8 cellular contexts compared by ENCODE assay signal in genomic region chr3:42501681-42502428, GRCh38. TPM values are rescaled to one million over a fixed set of nuclear protein-coding genes. Genes with fewer than 3 reads are reported as not detected.
DNase-seq lines count a peak whose midpoint lies in the region; ATAC-seq and TF ChIP-seq lines count a peak whose summit lies in the region.

No MANE protein-coding gene starts in this region.

- no peaks in the 10 kb centered on the region for H3K79me2 ChIP-seq in GM23338 (replicated peaks; ENCODE audit: insufficient read depth)

- H3K4me2 ChIP-seq in GM23338: peak overlapping the region; percentile 100

- peak overlapping the region; percentile 88 for H3K4me3 Mint-ChIP-seq in GM23338
- peak overlapping the region; percentile 91 to 98 (median 96) for H3K4me3 Mint-ChIP-seq in naive thymus-derived CD4-positive, alpha-beta T cell
- peak overlapping the region; percentile 85 to 93 for H3K4me3 Mint-ChIP-seq in stimulated activated naive CD8-positive, alpha-beta T cell treated with anti-CD3 and anti-CD28 coated beads, Interleukin-15, amount 100 ng/mL, for 72 hours

- H3F3A ChIP-seq in GM23338 (replicated peaks; ENCODE audit: low read depth): no peaks in the 10 kb centered on the region

- intact Hi-C loops in esophagus muscularis mucosa (cut with DNase I): loop anchor here (5.0 kb wide), 1 partner anchor 40 kb away; no protein-coding TSS in a partner anchor
- intact Hi-C loops in naive thymus-derived CD4-positive, alpha-beta T cell (cut with micrococcal nuclease): loop anchor here (1.0 to 10.0 kb wide), 17 partner anchors 17 to 540 kb away; partner anchors contain the start of genes NKTR (in 1 of the 2), SS18L2 (in 1 of the 2), ULK4 (in 1 of the 2) and ZBTB47 (in 1 of the 2)

- H3K36me3 ChIP-seq in GM23338 (ENCODE audit: insufficient read depth): no peaks in the 10 kb centered on the region
- no peaks in the 10 kb centered on the region for H3K36me3 ChIP-seq in esophagus muscularis mucosa
- H3K36me3 ChIP-seq in naive thymus-derived CD4-positive, alpha-beta T cell (ENCODE audit: control insufficient read depth in 2 of 3, insufficient read depth in 3 of 3, low read length in 3 of 3): no peaks in the 10 kb centered on the region

- DNase-seq in Daoy (ENCODE audit: low read depth) (peak; percentile 41), GM23338 (ENCODE audit: low spot score) (peak; percentile 57), NCI-H510A treated with DMSO at 0.1 percent for 48 hours (lab: John Stamatoyannopoulos, UW) (peak; percentile 61), activated T-cell treated with anti-CD3 and anti-CD28 coated beads for 48 hours (ENCODE audit: low read depth) (peak; percentile 61), esophagus muscularis mucosa (ENCODE audit: extremely low spot score) (no peak), NCI-H446 (lab: John Stamatoyannopoulos, UW) (no peak)
- peak; percentile 49 to 72 (median 63) for DNase-seq in naive thymus-derived CD4-positive, alpha-beta T cell
- peak; percentile 67 to 75 for DNase-seq in stimulated activated naive CD8-positive, alpha-beta T cell treated with anti-CD3 and anti-CD28 coated beads, Interleukin-15, amount 100 ng/mL, for 72 hours

- 4% methylated on average over 18 of the region's 46 CpGs for WGBS in esophagus muscularis mucosa

- H2AFZ ChIP-seq in GM23338: peak overlapping the region; percentile 100

- CTCF ChIA-PET in naive thymus-derived CD4-positive, alpha-beta T cell (lab: Charles Lee): interaction anchor here (0.7 to 3.4 kb wide), 29 partner anchors 8 to 516 kb away, joined by 3 to 136 read pairs (median 5); partner anchors contain the start of genes SEC22C and SS18L2

- peaks cover 3% of the 10 kb centered on the region; the same call in 1 of the 3 replicates for H3K9me3 Mint-ChIP-seq in GM23338
- H3K9me3 Mint-ChIP-seq in naive thymus-derived CD4-positive, alpha-beta T cell: no peaks in the 10 kb centered on the region
- no peaks in the 10 kb centered on the region for H3K9me3 Mint-ChIP-seq in stimulated activated naive CD8-positive, alpha-beta T cell treated with anti-CD3 and anti-CD28 coated beads, Interleukin-15, amount 100 ng/mL, for 72 hours

- no peak for TF ChIP-seq EP300 in esophagus muscularis mucosa (IDR thresholded peaks at IDR 0.05)

- no peak overlapping the region for H3K27ac Mint-ChIP-seq in GM23338
- H3K27ac Mint-ChIP-seq in naive thymus-derived CD4-positive, alpha-beta T cell: peak overlapping the region; percentile 70 to 96 (median 94)
- H3K27ac Mint-ChIP-seq in stimulated activated naive CD8-positive, alpha-beta T cell treated with anti-CD3 and anti-CD28 coated beads, Interleukin-15, amount 100 ng/mL, for 72 hours: peak overlapping the region in 1 of 2 donors; percentile 37

- no peak overlapping the region for H3K27ac ChIP-seq in GM23338 (ENCODE audit: low read depth)
- peak overlapping the region in 1 of 4 donors; percentile 19 for H3K27ac ChIP-seq in esophagus muscularis mucosa (replicated peaks in 1 of 4)
- H3K27ac ChIP-seq in naive thymus-derived CD4-positive, alpha-beta T cell (ENCODE audit: low read depth, low read length): peak overlapping the region; percentile 79

- H3K4me1 Mint-ChIP-seq in GM23338: peaks cover 35% of the 10 kb centered on the region
- peaks cover 27 to 56% (median 39%) of the 10 kb centered on the region in 7 donors for H3K4me1 Mint-ChIP-seq in naive thymus-derived CD4-positive, alpha-beta T cell
- H3K4me1 Mint-ChIP-seq in stimulated activated naive CD8-positive, alpha-beta T cell treated with anti-CD3 and anti-CD28 coated beads, Interleukin-15, amount 100 ng/mL, for 72 hours: peaks cover 56% of the 10 kb centered on the region

- no peaks in the 10 kb centered on the region; the same call in 1 of the 2 replicates for H4K20me1 ChIP-seq in GM23338 (replicated peaks; ENCODE audit: insufficient read depth)

- peak overlapping the region; percentile 96 for H3K4me3 ChIP-seq in GM23338
- H3K4me3 ChIP-seq in esophagus muscularis mucosa: peak overlapping the region; percentile 54 to 62 (median 58)
- H3K4me3 ChIP-seq in naive thymus-derived CD4-positive, alpha-beta T cell (ENCODE audit: low read length): peak overlapping the region; percentile 70

- H3K27me3 Mint-ChIP-seq in GM23338 (ENCODE audit: insufficient read depth, low read depth, poor library complexity): peaks cover 42% of the 10 kb centered on the region
- H3K27me3 Mint-ChIP-seq in naive thymus-derived CD4-positive, alpha-beta T cell: peaks cover 18 to 57% (median 26%) of the 10 kb centered on the region in 5 donors
- peaks cover 32% of the 10 kb centered on the region for H3K27me3 Mint-ChIP-seq in stimulated activated naive CD8-positive, alpha-beta T cell treated with anti-CD3 and anti-CD28 coated beads, Interleukin-15, amount 100 ng/mL, for 72 hours

- no peak for TF ChIP-seq POLR2A in esophagus muscularis mucosa (IDR thresholded peaks at IDR 0.05; ENCODE audit: low read depth)

- ATAC-seq in GM23338: peak; percentile 34
- peak; percentile 66 for ATAC-seq in naive thymus-derived CD4-positive, alpha-beta T cell
- ATAC-seq in stimulated activated naive CD8-positive, alpha-beta T cell treated with anti-CD3 and anti-CD28 coated beads, Interleukin-15, amount 100 ng/mL, for 72 hours: peak; percentile 68

- H3K4me1 ChIP-seq in GM23338 (ENCODE audit: insufficient read depth) (peaks cover 6% of the 10 kb centered on the region; the same call in 1 of the 2 replicates), esophagus muscularis mucosa (peaks cover 10 to 24% (median 22%) of the 10 kb centered on the region in 4 donors)
- H3K4me1 ChIP-seq in naive thymus-derived CD4-positive, alpha-beta T cell (ENCODE audit: control insufficient read depth in 2 of 2, insufficient read depth in 2 of 2, low read length in 2 of 2): peaks cover 0 to 31% of the 10 kb centered on the region in 2 donors

- POLR2A ChIA-PET in naive thymus-derived CD4-positive, alpha-beta T cell (lab: Charles Lee): interaction anchor here (0.6 to 5.1 kb wide), 23 partner anchors 10 to 314 kb away, joined by 3 to 82 read pairs (median 5); partner anchors contain the start of genes SEC22C and SS18L2

- H3K9me3 ChIP-seq in esophagus muscularis mucosa: no peaks in the 10 kb centered on the region
- no peaks in the 10 kb centered on the region for H3K9me3 ChIP-seq in naive thymus-derived CD4-positive, alpha-beta T cell (ENCODE audit: control insufficient read depth in 2 of 3, low read length in 3 of 3)

- peak; percentile 59 to 72 for TF ChIP-seq CTCF in GM23338 (conservative IDR thresholded peaks at IDR 0.05; ENCODE audit: low read depth in 2 of 2)
- peak; percentile 48 to 59 (median 51) for TF ChIP-seq CTCF in esophagus muscularis mucosa (IDR thresholded peaks at IDR 0.05)

- H3K27me3 ChIP-seq in GM23338 (ENCODE audit: insufficient read depth) (peaks cover 55% of the 10 kb centered on the region), esophagus muscularis mucosa (peaks cover 0 to 62% (median 19%) of the 10 kb centered on the region in 4 donors)
- peaks cover 0 to 5% of the 10 kb centered on the region in 2 donors for H3K27me3 ChIP-seq in naive thymus-derived CD4-positive, alpha-beta T cell (ENCODE audit: control insufficient read depth in 2 of 2, insufficient read depth in 2 of 2, low read length in 2 of 2)

- no peaks in the 10 kb centered on the region; the same call in 2 of the 3 replicates for H3K36me3 Mint-ChIP-seq in GM23338 (ENCODE audit: low read depth)
- H3K36me3 Mint-ChIP-seq in naive thymus-derived CD4-positive, alpha-beta T cell: no peaks in the 10 kb centered on the region

- no peaks in the 10 kb centered on the region for H3K9me2 ChIP-seq in GM23338 (ENCODE audit: insufficient read depth)

TF ChIP-seq in GM23338, 12 proteins besides CTCF, POLR2A, EP300 and RAD21 (continues in another document):
- TF ChIP-seq CREB1 (CRISPR knock-in tag; IDR thresholded peaks at IDR 0.05; ENCODE audit: low read depth) (no peak), EZH2 (IDR thresholded peaks at IDR 0.05; ENCODE audit: low read depth, unreplicated experiment) (peak; percentile 24), JUNB (IDR thresholded peaks at IDR 0.05; ENCODE audit: unreplicated experiment) (no peak), EZH2phosphoT487 (IDR thresholded peaks at IDR 0.05; ENCODE audit: unreplicated experiment) (no peak)

RNA-seq across cellular contexts. Expression of gene VIPR1, which starts 0.6 kb away (rescaled TPM):
- total RNA-seq in Daoy (2014; rRNA removed; shearing (Covaris generic)): 19.3 and 31.7 TPM in 2 replicates
- 13.9 and 19.3 TPM in 2 replicates for total RNA-seq in GM23338 (2014; rRNA removed; shearing (Covaris generic))
- polyA plus RNA-seq in GM23338 (2016; fragmentation: Nextera tagmentation; extraction: Ambion mirVana): 4.9 and 6.3 TPM in 2 replicates
- 1 to 10 TPM; 3.0 to 6.6 (median 4.6) TPM for total RNA-seq in esophagus muscularis mucosa
- total RNA-seq in naive thymus-derived CD4-positive, alpha-beta T cell: 100 to 1,000 TPM in 2 of 5 experiments, 10 to 100 TPM in 2, 1 to 10 TPM in 1; 8.0 to 133 (median 70.5) TPM
- 10 to 100 TPM; 30.5 to 44.8 TPM for polyA plus RNA-seq in naive thymus-derived CD4-positive, alpha-beta T cell

Comparison
In these comparisons a context has a peak if more than half of its experiments do, and no peak if none do; other contexts are left out.
1. DNase-seq: peak in Daoy (single experiment), GM23338 (single experiment), NCI-H510A treated with DMSO at 0.1 percent for 48 hours (single experiment), activated T-cell treated with anti-CD3 and anti-CD28 coated beads for 48 hours (single experiment), naive thymus-derived CD4-positive, alpha-beta T cell (9 of 9) and stimulated activated naive CD8-positive, alpha-beta T cell treated with anti-CD3 and anti-CD28 coated beads, Interleukin-15, amount 100 ng/mL, for 72 hours (2 of 2); none in esophagus muscularis mucosa (single experiment) and NCI-H446 (0 of 2).
2. Peak in every context shown above with its lines, with median percentiles within 50 percentile points of each other: ATAC-seq, H3K4me3 ChIP-seq and H3K4me3 Mint-ChIP-seq.